Comparison of ENCODE assay signal across 11 cellular contexts in genomic region chr10:62248465-62248864, GRCh38. TPM values are rescaled to one million over a fixed set of nuclear protein-coding genes. Genes with fewer than 3 reads are reported as not detected.
DNase-seq lines count a peak whose midpoint lies in the region; ATAC-seq and TF ChIP-seq lines count a peak whose summit lies in the region.
"Had no signal": no experiment of that assay in that cellular context is flagged by ENCODE, and none has a peak within 500 bp of the region (broad histone marks: within the 10 kb centered on the region; RNA-seq: fewer than 3 reads in every experiment).

No MANE protein-coding gene starts in this region.

- no peak for DNase-seq in activated CD8-positive, alpha-beta T cell treated with anti-CD3 and anti-CD28 coated beads for 36 hours
- DNase-seq in activated CD8-positive, alpha-beta T cell treated with anti-CD3 and anti-CD28 coated beads, Interleukin-2, amount 10 ng/mL, durations not matched to agents 7 days and 5 days = no peak
- DNase-seq in OCI-M1 (lab: John Stamatoyannopoulos, UW) (peak; percentile 66), epithelial cell of esophagus (ENCODE audit: low read depth) (peak; percentile 33), thoracic aorta (ENCODE audit: low spot score) (no peak), T1000 (lab: John Stamatoyannopoulos, UW) (no peak), amygdala (lab: John Stamatoyannopoulos, UW) (no peak)
- DNase-seq: C1 segment of cervical spinal cord, NCI-H2171 treated with DMSO at 0.1 percent for 48 hours, nucleus accumbens had no signal

- H3K4me1 Mint-ChIP-seq in activated CD8-positive, alpha-beta T cell treated with anti-CD3 and anti-CD28 coated beads for 36 hours (ENCODE audit: low read depth) = peaks cover 33% of the 10 kb centered on the region
- peaks cover 22% of the 10 kb centered on the region for H3K4me1 Mint-ChIP-seq in activated CD8-positive, alpha-beta T cell treated with anti-CD3 and anti-CD28 coated beads, Interleukin-2, amount 10 ng/mL, durations not matched to agents 7 days and 5 days (ENCODE audit: low read depth)

- intact Hi-C loops in activated CD8-positive, alpha-beta T cell treated with anti-CD3 and anti-CD28 coated beads for 36 hours (cut with micrococcal nuclease) = no loop called here

- H3K9me3 Mint-ChIP-seq in activated CD8-positive, alpha-beta T cell treated with anti-CD3 and anti-CD28 coated beads for 36 hours = no peaks in the 10 kb centered on the region
- H3K9me3 Mint-ChIP-seq in activated CD8-positive, alpha-beta T cell treated with anti-CD3 and anti-CD28 coated beads, Interleukin-2, amount 10 ng/mL, durations not matched to agents 7 days and 5 days (ENCODE audit: insufficient read depth) = no peaks in the 10 kb centered on the region

- no peak for ATAC-seq in activated CD8-positive, alpha-beta T cell treated with anti-CD3 and anti-CD28 coated beads for 36 hours
- ATAC-seq in activated CD8-positive, alpha-beta T cell treated with anti-CD3 and anti-CD28 coated beads, Interleukin-2, amount 10 ng/mL, durations not matched to agents 7 days and 5 days = no peak
- ATAC-seq in thoracic aorta (ENCODE audit: insufficient number of reproducible peaks, low FRiP score, low read depth) (no peak), HG02938 (IDR thresholded peaks at IDR 0.05; ENCODE audit: unreplicated experiment) (no peak)

- no peak overlapping the region for H3K4me3 Mint-ChIP-seq in activated CD8-positive, alpha-beta T cell treated with anti-CD3 and anti-CD28 coated beads for 36 hours
- H3K4me3 Mint-ChIP-seq in activated CD8-positive, alpha-beta T cell treated with anti-CD3 and anti-CD28 coated beads, Interleukin-2, amount 10 ng/mL, durations not matched to agents 7 days and 5 days = no peak overlapping the region

- no peaks in the 10 kb centered on the region for H3K36me3 Mint-ChIP-seq in activated CD8-positive, alpha-beta T cell treated with anti-CD3 and anti-CD28 coated beads for 36 hours (ENCODE audit: low read depth)
- H3K36me3 Mint-ChIP-seq in activated CD8-positive, alpha-beta T cell treated with anti-CD3 and anti-CD28 coated beads, Interleukin-2, amount 10 ng/mL, durations not matched to agents 7 days and 5 days (ENCODE audit: low read depth) = peaks cover 6% of the 10 kb centered on the region

- H3K4me3 ChIP-seq in epithelial cell of esophagus (ENCODE audit: low read length) = no peak overlapping the region
- no peak overlapping the region for H3K4me3 ChIP-seq in thoracic aorta

- H3K27me3 ChIP-seq in thoracic aorta (replicated peaks; ENCODE audit: insufficient read depth) = no peaks in the 10 kb centered on the region

- no peaks in the 10 kb centered on the region for H3K9me3 ChIP-seq in thoracic aorta

- H3K36me3 ChIP-seq in thoracic aorta = no peaks in the 10 kb centered on the region

- no peak overlapping the region for H3K27ac ChIP-seq in thoracic aorta

- peak; percentile 53 for TF ChIP-seq CTCF in activated CD8-positive, alpha-beta T cell treated with anti-CD3 and anti-CD28 coated beads for 36 hours (IDR thresholded peaks at IDR 0.05)
- TF ChIP-seq CTCF in epithelial cell of esophagus (IDR thresholded peaks at IDR 0.05; ENCODE audit: insufficient read depth, low read depth, low read length, missing control alignments) (peak; percentile 29), thoracic aorta (IDR thresholded peaks at IDR 0.05) (peak; percentile 11)

- no peak overlapping the region for H3K27ac Mint-ChIP-seq in activated CD8-positive, alpha-beta T cell treated with anti-CD3 and anti-CD28 coated beads for 36 hours
- H3K27ac Mint-ChIP-seq in activated CD8-positive, alpha-beta T cell treated with anti-CD3 and anti-CD28 coated beads, Interleukin-2, amount 10 ng/mL, durations not matched to agents 7 days and 5 days = no peak overlapping the region

- no peaks in the 10 kb centered on the region for H3K4me1 ChIP-seq in thoracic aorta (ENCODE audit: control insufficient read depth in 1 of 2, low read depth in 2 of 2)

- CTCF ChIA-PET in activated CD8-positive, alpha-beta T cell treated with anti-CD3 and anti-CD28 coated beads for 36 hours (lab: Charles Lee) = interaction anchor here (0.5 to 4.2 kb wide), 16 partner anchors 12 to 498 kb away, joined by 3 to 26 read pairs (median 4); no protein-coding TSS in a partner anchor
- CTCF ChIA-PET in activated CD8-positive, alpha-beta T cell treated with anti-CD3 and anti-CD28 coated beads, Interleukin-2, amount 10 ng/mL, durations not matched to agents 7 days and 5 days (lab: Charles Lee) = interaction anchor here (0.7 to 4.9 kb wide), 9 partner anchors 17 to 352 kb away, joined by 3 to 38 read pairs (median 3); no protein-coding TSS in a partner anchor

- POLR2A ChIA-PET in activated CD8-positive, alpha-beta T cell treated with anti-CD3 and anti-CD28 coated beads for 36 hours (lab: Charles Lee) = interaction anchor here (1.6 kb wide), 1 partner anchor 197 kb away, joined by 4 read pairs; no protein-coding TSS in a partner anchor
- POLR2A ChIA-PET in activated CD8-positive, alpha-beta T cell treated with anti-CD3 and anti-CD28 coated beads, Interleukin-2, amount 10 ng/mL, durations not matched to agents 7 days and 5 days (lab: Charles Lee) = interaction anchor here (0.5 kb wide), 1 partner anchor 141 kb away, joined by 3 read pairs; no protein-coding TSS in a partner anchor

- H3K27me3 Mint-ChIP-seq in activated CD8-positive, alpha-beta T cell treated with anti-CD3 and anti-CD28 coated beads for 36 hours = no peaks in the 10 kb centered on the region
- H3K27me3 Mint-ChIP-seq in activated CD8-positive, alpha-beta T cell treated with anti-CD3 and anti-CD28 coated beads, Interleukin-2, amount 10 ng/mL, durations not matched to agents 7 days and 5 days (ENCODE audit: low read depth) = no peaks in the 10 kb centered on the region

RNA-seq across cellular contexts. Expression of gene RTKN2, which starts 20.2 kb away (rescaled TPM):
- total RNA-seq in activated CD8-positive, alpha-beta T cell treated with anti-CD3 and anti-CD28 coated beads for 36 hours = 1 to 10 TPM; 1.1 to 1.4 TPM
- total RNA-seq in activated CD8-positive, alpha-beta T cell treated with anti-CD3 and anti-CD28 coated beads, Interleukin-2, amount 10 ng/mL, durations not matched to agents 7 days and 5 days = 1 to 10 TPM; 2.2 to 2.6 TPM
- total RNA-seq in thoracic aorta = not detected

Comparison
In these comparisons a context has a peak if more than half of its experiments do, and no peak if none do; other contexts are left out.
1. DNase-seq: peak in OCI-M1 (single experiment) and epithelial cell of esophagus (single experiment); none in activated CD8-positive, alpha-beta T cell treated with anti-CD3 and anti-CD28 coated beads for 36 hours (single experiment), activated CD8-positive, alpha-beta T cell treated with anti-CD3 and anti-CD28 coated beads, Interleukin-2, amount 10 ng/mL, durations not matched to agents 7 days and 5 days (single experiment), thoracic aorta (single experiment), T1000 (single experiment) and amygdala (0 of 56).
2. Peak in every context shown above with its lines, with median percentiles within 50 percentile points of each other: CTCF ChIP-seq.